8 cellular contexts compared by ENCODE assay signal in genomic region chr9:136949817-136950655, GRCh38. TPM values are rescaled to one million over a fixed set of nuclear protein-coding genes. Genes with fewer than 3 reads are reported as not detected.
DNase-seq lines count a peak whose midpoint lies in the region; ATAC-seq and TF ChIP-seq lines count a peak whose summit lies in the region.

No MANE protein-coding gene starts in this region.

- no peak overlapping the region for H3K27ac Mint-ChIP-seq in endothelial cell (ENCODE audit: unreplicated experiment)
- peak overlapping the region; percentile 96 for H3K27ac Mint-ChIP-seq in mesothelial cell of epicardium

- H3K27me3 Mint-ChIP-seq in endothelial cell (ENCODE audit: unreplicated experiment) (peaks cover 4% of the 10 kb centered on the region), mesothelial cell of epicardium (ENCODE audit: low read depth) (no peaks in the 10 kb centered on the region)

- ATAC-seq in GM19467 (IDR thresholded peaks at IDR 0.05; ENCODE audit: unreplicated experiment): peak; percentile 70

- no peaks in the 10 kb centered on the region for H3K4me1 Mint-ChIP-seq in endothelial cell (ENCODE audit: unreplicated experiment)
- peaks cover 7% of the 10 kb centered on the region for H3K4me1 Mint-ChIP-seq in mesothelial cell of epicardium

- DNase-seq in COLO829 (ENCODE audit: low spot score) (peak; percentile 95), HS-5 (ENCODE audit: low read depth) (peak; percentile 50), endothelial cell (ENCODE audit: low spot score) (peak; percentile 89), mesothelial cell of epicardium (ENCODE audit: low spot score in 2 of 2, unreplicated experiment in 2 of 2) (peak; percentile 88 to 97)
- peak; percentile 92 for DNase-seq in NK-92 treated with Interleukin-12 subunit alpha and Interleukin-12 subunit beta, amount 100 ng/mL, for 24 hours (lab: John Stamatoyannopoulos, UW)
- peak; percentile 87 for DNase-seq in activated CD8-positive, alpha-beta memory T cell treated with anti-CD3 and anti-CD28 coated beads, Interleukin-2, amount 50 U/mL, for 1 hour (ENCODE audit: extremely low read depth)
- peak; percentile 93 for DNase-seq in stimulated activated CD8-positive, alpha-beta memory T cell treated with anti-CD3 and anti-CD28 coated beads, Interleukin-15, amount 100 ng/mL, for 4 hours (ENCODE audit: low read depth in 2 of 2)

- TF ChIP-seq CTCF in endothelial cell (IDR thresholded peaks at IDR 0.05; ENCODE audit: unreplicated experiment) (no peak), mesothelial cell of epicardium (IDR thresholded peaks at IDR 0.05; ENCODE audit: unreplicated experiment) (no peak)

- H3K4me3 Mint-ChIP-seq in endothelial cell (ENCODE audit: unreplicated experiment): peak overlapping the region; percentile 76
- peak overlapping the region; percentile 72 for H3K4me3 Mint-ChIP-seq in mesothelial cell of epicardium

- H3K36me3 Mint-ChIP-seq in endothelial cell (ENCODE audit: low read depth, unreplicated experiment) (no peaks in the 10 kb centered on the region), mesothelial cell of epicardium (no peaks in the 10 kb centered on the region)

- H3K9me3 Mint-ChIP-seq in endothelial cell (ENCODE audit: unreplicated experiment): no peaks in the 10 kb centered on the region
- no peaks in the 10 kb centered on the region for H3K9me3 Mint-ChIP-seq in mesothelial cell of epicardium

RNA-seq across cellular contexts. Expression of gene LCN12, which starts 2.0 kb away (rescaled TPM):
- 1.5 TPM for total RNA-seq in endothelial cell (ENCODE audit: unreplicated experiment)
- 13.3 to 15.9 TPM (median 13.8 TPM) in 3 replicates for total RNA-seq in mesothelial cell of epicardium

RNA-seq across cellular contexts. Expression of gene C8G, which starts 5.0 kb away (rescaled TPM):
- total RNA-seq in endothelial cell (ENCODE audit: unreplicated experiment) (1.1 TPM), mesothelial cell of epicardium (1.5 to 2.5 TPM (median 1.5 TPM) in 3 replicates)

RNA-seq across cellular contexts. Expression of gene FBXW5, which starts 5.5 kb away (rescaled TPM):
- total RNA-seq in endothelial cell (ENCODE audit: unreplicated experiment) (100.0 TPM), mesothelial cell of epicardium (58.9 to 62.3 TPM (median 59.8 TPM) in 3 replicates)

RNA-seq across cellular contexts. Expression of gene PTGDS, which starts 27.3 kb away (rescaled TPM):
- total RNA-seq in endothelial cell (ENCODE audit: unreplicated experiment) (not detected), mesothelial cell of epicardium (52.6 to 58.0 TPM (median 53.5 TPM) in 3 replicates)

RNA-seq across cellular contexts. Expression of gene LCNL1, which starts 32.8 kb away (rescaled TPM):
- total RNA-seq in endothelial cell (ENCODE audit: unreplicated experiment) (not detected), mesothelial cell of epicardium (4.7 to 5.7 TPM (median 5.5 TPM) in 3 replicates)

Comparison
In these comparisons a context has a peak if more than half of its experiments do, and no peak if none do; other contexts are left out.
1. Peak in every context shown above with its lines: DNase-seq and ATAC-seq.